2 cellular contexts compared by ENCODE assay signal in the genomic region with DNA sequence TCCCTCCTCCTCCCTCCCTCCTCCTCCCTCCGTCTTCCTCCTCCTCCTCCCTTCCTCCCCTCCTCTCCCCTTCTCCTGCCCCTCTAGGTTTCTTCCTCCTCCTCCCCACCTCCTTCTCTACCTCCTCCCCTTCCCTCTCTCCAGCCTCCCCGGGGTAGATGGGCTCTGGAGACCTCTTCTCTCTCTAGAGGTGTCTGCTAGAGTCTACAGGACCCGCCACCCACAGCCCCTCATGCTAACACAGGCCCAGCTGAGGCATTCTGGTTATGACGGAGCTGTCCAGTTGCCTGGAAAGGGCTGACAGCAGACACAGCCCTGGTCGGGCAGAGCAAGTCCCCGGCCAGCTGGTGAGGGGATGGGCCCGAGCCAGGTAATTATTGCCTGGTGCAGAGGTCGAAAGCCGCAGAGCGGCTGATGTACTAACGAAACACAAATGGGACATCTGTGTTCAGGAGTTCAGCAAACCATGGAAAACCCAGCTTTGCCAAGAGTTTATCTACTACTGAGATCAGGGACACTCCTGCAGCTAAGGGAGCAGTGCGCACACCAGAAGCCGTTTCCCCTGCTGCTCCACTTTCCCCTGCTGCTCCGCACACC.
TF ChIP-seq lines count a peak whose summit lies in the region.

No MANE protein-coding gene starts in this region.

TF ChIP-seq in K562, 482 proteins besides CTCF, POLR2A, EP300 and RAD21 (continued from another document):
- no peak for TF ChIP-seq LCOR (CRISPR knock-in tag; IDR thresholded peaks at IDR 0.05)
- TF ChIP-seq, protein P1, sequence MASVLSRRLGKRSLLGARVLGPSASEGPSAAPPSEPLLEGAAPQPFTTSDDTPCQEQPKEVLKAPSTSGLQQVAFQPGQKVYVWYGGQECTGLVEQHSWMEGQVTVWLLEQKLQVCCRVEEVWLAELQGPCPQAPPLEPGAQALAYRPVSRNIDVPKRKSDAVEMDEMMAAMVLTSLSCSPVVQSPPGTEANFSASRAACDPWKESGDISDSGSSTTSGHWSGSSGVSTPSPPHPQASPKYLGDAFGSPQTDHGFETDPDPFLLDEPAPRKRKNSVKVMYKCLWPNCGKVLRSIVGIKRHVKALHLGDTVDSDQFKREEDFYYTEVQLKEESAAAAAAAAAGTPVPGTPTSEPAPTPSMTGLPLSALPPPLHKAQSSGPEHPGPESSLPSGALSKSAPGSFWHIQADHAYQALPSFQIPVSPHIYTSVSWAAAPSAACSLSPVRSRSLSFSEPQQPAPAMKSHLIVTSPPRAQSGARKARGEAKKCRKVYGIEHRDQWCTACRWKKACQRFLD (CRISPR knock-in tag; IDR thresholded peaks at IDR 0.05) = no peak
- TF ChIP-seq RB1 (IDR thresholded peaks at IDR 0.05; ENCODE audit: low read depth) = no peak
- no peak for TF ChIP-seq HNRNPLL (IDR thresholded peaks at IDR 0.05; ENCODE audit: low read depth, low read length, poor library complexity, severe bottlenecking)
- TF ChIP-seq PHF20 (IDR thresholded peaks at IDR 0.05; ENCODE audit: partially characterized antibody) = no peak
- no peak for TF ChIP-seq HDAC6 (IDR thresholded peaks at IDR 0.05; ENCODE audit: low read depth, low read length)
- TF ChIP-seq SIX5 (IDR thresholded peaks at IDR 0.05; ENCODE audit: borderline replicate concordance in 1 of 2, insufficient read depth in 1 of 2, low read depth in 1 of 2, low read length in 2 of 2) = no peak
- TF ChIP-seq RBM14 (IDR thresholded peaks at IDR 0.05; ENCODE audit: borderline replicate concordance, insufficient read depth, low read depth, low read length) = no peak
- no peak for TF ChIP-seq BHLHE40 (IDR thresholded peaks at IDR 0.05; ENCODE audit: low read length)
- no peak for TF ChIP-seq GABPB2 (CRISPR knock-in tag; conservative IDR thresholded peaks at IDR 0.05)

TF ChIP-seq in HepG2, 621 proteins besides CTCF, POLR2A, EP300 and RAD21 (continued from another document):
- no peak for TF ChIP-seq KAT2B (IDR thresholded peaks at IDR 0.05; ENCODE audit: borderline replicate concordance, low read depth, low read length)
- no peak for TF ChIP-seq ZNF253 (CRISPR knock-in tag; IDR thresholded peaks at IDR 0.05; ENCODE audit: borderline replicate concordance)
- TF ChIP-seq ISX (CRISPR knock-in tag; conservative IDR thresholded peaks at IDR 0.05) = no peak
- TF ChIP-seq ZNF724P (CRISPR knock-in tag; IDR thresholded peaks at IDR 0.05; ENCODE audit: borderline replicate concordance) = no peak
- no peak for TF ChIP-seq ZNF569 (CRISPR knock-in tag; IDR thresholded peaks at IDR 0.05; ENCODE audit: borderline replicate concordance)
- no peak for TF ChIP-seq GATAD1 (CRISPR knock-in tag; IDR thresholded peaks at IDR 0.05)
- TF ChIP-seq, protein P2, sequence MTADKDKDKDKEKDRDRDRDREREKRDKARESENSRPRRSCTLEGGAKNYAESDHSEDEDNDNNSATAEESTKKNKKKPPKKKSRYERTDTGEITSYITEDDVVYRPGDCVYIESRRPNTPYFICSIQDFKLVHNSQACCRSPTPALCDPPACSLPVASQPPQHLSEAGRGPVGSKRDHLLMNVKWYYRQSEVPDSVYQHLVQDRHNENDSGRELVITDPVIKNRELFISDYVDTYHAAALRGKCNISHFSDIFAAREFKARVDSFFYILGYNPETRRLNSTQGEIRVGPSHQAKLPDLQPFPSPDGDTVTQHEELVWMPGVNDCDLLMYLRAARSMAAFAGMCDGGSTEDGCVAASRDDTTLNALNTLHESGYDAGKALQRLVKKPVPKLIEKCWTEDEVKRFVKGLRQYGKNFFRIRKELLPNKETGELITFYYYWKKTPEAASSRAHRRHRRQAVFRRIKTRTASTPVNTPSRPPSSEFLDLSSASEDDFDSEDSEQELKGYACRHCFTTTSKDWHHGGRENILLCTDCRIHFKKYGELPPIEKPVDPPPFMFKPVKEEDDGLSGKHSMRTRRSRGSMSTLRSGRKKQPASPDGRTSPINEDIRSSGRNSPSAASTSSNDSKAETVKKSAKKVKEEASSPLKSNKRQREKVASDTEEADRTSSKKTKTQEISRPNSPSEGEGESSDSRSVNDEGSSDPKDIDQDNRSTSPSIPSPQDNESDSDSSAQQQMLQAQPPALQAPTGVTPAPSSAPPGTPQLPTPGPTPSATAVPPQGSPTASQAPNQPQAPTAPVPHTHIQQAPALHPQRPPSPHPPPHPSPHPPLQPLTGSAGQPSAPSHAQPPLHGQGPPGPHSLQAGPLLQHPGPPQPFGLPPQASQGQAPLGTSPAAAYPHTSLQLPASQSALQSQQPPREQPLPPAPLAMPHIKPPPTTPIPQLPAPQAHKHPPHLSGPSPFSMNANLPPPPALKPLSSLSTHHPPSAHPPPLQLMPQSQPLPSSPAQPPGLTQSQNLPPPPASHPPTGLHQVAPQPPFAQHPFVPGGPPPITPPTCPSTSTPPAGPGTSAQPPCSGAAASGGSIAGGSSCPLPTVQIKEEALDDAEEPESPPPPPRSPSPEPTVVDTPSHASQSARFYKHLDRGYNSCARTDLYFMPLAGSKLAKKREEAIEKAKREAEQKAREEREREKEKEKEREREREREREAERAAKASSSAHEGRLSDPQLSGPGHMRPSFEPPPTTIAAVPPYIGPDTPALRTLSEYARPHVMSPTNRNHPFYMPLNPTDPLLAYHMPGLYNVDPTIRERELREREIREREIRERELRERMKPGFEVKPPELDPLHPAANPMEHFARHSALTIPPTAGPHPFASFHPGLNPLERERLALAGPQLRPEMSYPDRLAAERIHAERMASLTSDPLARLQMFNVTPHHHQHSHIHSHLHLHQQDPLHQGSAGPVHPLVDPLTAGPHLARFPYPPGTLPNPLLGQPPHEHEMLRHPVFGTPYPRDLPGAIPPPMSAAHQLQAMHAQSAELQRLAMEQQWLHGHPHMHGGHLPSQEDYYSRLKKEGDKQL (CRISPR knock-in tag; IDR thresholded peaks at IDR 0.05; ENCODE audit: low read depth) = no peak
- TF ChIP-seq ONECUT2 (CRISPR knock-in tag; IDR thresholded peaks at IDR 0.05) = no peak
- TF ChIP-seq TARDBP (CRISPR knock-in tag; IDR thresholded peaks at IDR 0.05) = no peak
- TF ChIP-seq NFKB2 (CRISPR knock-in tag; IDR thresholded peaks at IDR 0.05; ENCODE audit: borderline replicate concordance) = no peak
